In the genomic region with DNA sequence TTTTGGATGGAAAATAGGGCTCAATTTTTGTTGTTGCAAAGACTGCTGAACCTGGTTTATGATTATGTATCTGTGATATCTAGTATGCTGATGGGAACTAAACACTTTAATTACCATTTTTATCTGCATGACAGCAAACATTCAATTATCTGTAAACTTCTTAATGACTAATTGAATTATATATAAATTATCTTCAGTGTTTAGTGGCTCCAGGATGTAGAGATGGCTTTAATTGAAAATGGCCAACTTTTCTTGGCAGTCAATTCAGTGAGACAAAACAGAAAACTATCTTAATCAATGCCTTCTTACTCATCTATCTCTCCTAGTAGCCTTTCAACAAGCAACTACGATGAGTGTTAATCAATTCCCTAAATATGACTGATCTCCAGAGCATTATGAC, we compare ENCODE assay signal across 34 cellular contexts.
"Had no signal": no experiment of that assay in that cellular context is flagged by ENCODE, and none has a peak within 500 bp of the region (broad histone marks: within the 10 kb centered on the region; RNA-seq: fewer than 3 reads in every experiment).

No MANE protein-coding gene starts in this region.

- H3K27me3 ChIP-seq: MG63 had no signal

- H3K4me2 ChIP-seq: KMS-11 had no signal

- H3K27ac ChIP-seq: KMS-11 had no signal

- H3K4me3 ChIP-seq: MG63 had no signal

- DNase-seq: Karpas-422, Kasumi-1, KG1, MG63, MM.1S, MV-4-11, NCI-H1048, NCI-H1092, NCI-H1092 treated with DMSO at 0.1 percent for 48 hours, NCI-H1417, NCI-H1417 treated with DMSO at 0.1 percent for 48 hours, NCI-H1436, NCI-H1436 treated with DMSO at 0.1 percent for 48 hours, NCI-H146, NCI-H1694, NCI-H1694 treated with DMSO at 0.1 percent for 48 hours, NCI-H187, NCI-H187 treated with DMSO at 0.1 percent for 48 hours, NCI-H1930, NCI-H2029, NCI-H2029 treated with DMSO at 0.1 percent for 48 hours, NCI-H2081, NCI-H2081 treated with DMSO at 0.1 percent for 48 hours, NCI-H2107, NCI-H2171, NCI-H2171 treated with DMSO at 0.1 percent for 48 hours, NCI-H2227 treated with DMSO at 0.1 percent for 48 hours, NCI-H226, NCI-H345, NCI-H446, NCI-H446 treated with DMSO at 0.1 percent for 48 hours, NCI-H510A, NCI-H510A treated with DMSO at 0.1 percent for 48 hours had no signal

- H3K9ac ChIP-seq: KMS-11 had no signal

- H3K36me3 ChIP-seq: MG63 had no signal

- H3K9me3 ChIP-seq: MG63 had no signal
